24 cellular contexts compared by ENCODE assay signal in genomic region chr17:35705230-35705629, GRCh38. TPM values are rescaled to one million over a fixed set of nuclear protein-coding genes. Genes with fewer than 3 reads are reported as not detected.
DNase-seq lines count a peak whose midpoint lies in the region; ATAC-seq, FAIRE-seq and TF ChIP-seq lines count a peak whose summit lies in the region.
"Had no signal": no experiment of that assay in that cellular context is flagged by ENCODE, and none has a peak within 500 bp of the region (broad histone marks: within the 10 kb centered on the region; RNA-seq: fewer than 3 reads in every experiment).

No MANE protein-coding gene starts in this region.

- TF ChIP-seq CTCF in HepG2 (CRISPR knock-in tag; IDR thresholded peaks at IDR 0.05) (no peak), right lobe of liver (IDR thresholded peaks at IDR 0.05) (no peak), SK-N-SH (IDR thresholded peaks at IDR 0.05) (no peak), endothelial cell (IDR thresholded peaks at IDR 0.05; ENCODE audit: unreplicated experiment) (no peak)

- in situ Hi-C loops in HepG2 (cut with HindIII; ENCODE audit: extremely low pct_ligation_motif_present, low pct_unique_long_range_greater_than_20kb): loop anchor here (25.0 kb wide), 1 partner anchor 107 kb away; the partner anchor contains the start of gene TAF15

- H4K20me1 ChIP-seq in HepG2 (ENCODE audit: insufficient read depth, low read length) (0 out of 2 replicates have a peak, but pooled peaks cover 4% of the 10 kb centered on the region), SK-N-SH (ENCODE audit: insufficient read depth) (no peaks in the 10 kb centered on the region)

- no peak for TF ChIP-seq POLR2A in HepG2 (IDR thresholded peaks at IDR 0.05; ENCODE audit: insufficient read depth in 1 of 2, low read depth in 2 of 2, low read length in 2 of 2)
- no peak for TF ChIP-seq POLR2A in right lobe of liver (IDR thresholded peaks at IDR 0.05)

- H3K9ac ChIP-seq in HepG2 (ENCODE audit: insufficient read depth, low read depth, low read length) (no peak overlapping the region), SK-N-SH (no peak overlapping the region)

- no TSS peak for BruUV-seq in HepG2 (replicated peaks; lab: Mats Ljungman, UMichigan)

- peaks cover 9% of the 10 kb centered on the region for H3K4me1 Mint-ChIP-seq in endothelial cell (ENCODE audit: unreplicated experiment)

- no peaks in the 10 kb centered on the region for H3K27me3 ChIP-seq in HepG2 (ENCODE audit: control insufficient read depth in 1 of 2, insufficient read depth in 2 of 2, low read length in 2 of 2)
- H3K27me3 ChIP-seq in right lobe of liver: no peaks in the 10 kb centered on the region
- no peaks in the 10 kb centered on the region for H3K27me3 ChIP-seq in SK-N-SH (ENCODE audit: insufficient read depth)
- H3K27me3 ChIP-seq: BE2C had no signal

- TF ChIP-seq EP300 in HepG2 (IDR thresholded peaks at IDR 0.05; ENCODE audit: low read depth in 2 of 2, low read length in 2 of 2): no peak
- TF ChIP-seq EP300 in HepG2 (CRISPR knock-in tag; IDR thresholded peaks at IDR 0.05; ENCODE audit: borderline replicate concordance): no peak
- no peak for TF ChIP-seq EP300 in SK-N-SH (IDR thresholded peaks at IDR 0.05; ENCODE audit: borderline replicate concordance in 1 of 2, low read depth in 1 of 2, low read length in 1 of 2)

- no peak overlapping the region for H3K4me3 ChIP-seq in HepG2 (replicated peaks in 1 of 3; ENCODE audit: insufficient read depth in 1 of 3, low read depth in 2 of 3, low read length in 3 of 3)
- no peak overlapping the region for H3K4me3 ChIP-seq in right lobe of liver
- no peak overlapping the region for H3K4me3 ChIP-seq in SK-N-SH (ENCODE audit: low read depth in 2 of 2, low read length in 1 of 2)

- H3K36me3 Mint-ChIP-seq in endothelial cell (ENCODE audit: low read depth, unreplicated experiment): peaks cover 27% of the 10 kb centered on the region

- H3K9me3 ChIP-seq in HepG2 (ENCODE audit: low read length) (no peaks in the 10 kb centered on the region), right lobe of liver (no peaks in the 10 kb centered on the region), SK-N-SH (no peaks in the 10 kb centered on the region)
- H3K9me3 ChIP-seq: BE2C, Caco-2 had no signal

- peaks cover 6% of the 10 kb centered on the region for H3K27me3 Mint-ChIP-seq in endothelial cell (ENCODE audit: unreplicated experiment)
- H3K27me3 Mint-ChIP-seq: CD4-positive, alpha-beta T cell had no signal

- no peak overlapping the region for H2AFZ ChIP-seq in HepG2 (ENCODE audit: low read length)
- no peak overlapping the region for H2AFZ ChIP-seq in SK-N-SH (ENCODE audit: low read depth)

- H3K9me3 Mint-ChIP-seq in endothelial cell (ENCODE audit: unreplicated experiment): no peaks in the 10 kb centered on the region
- H3K9me3 Mint-ChIP-seq: CD4-positive, alpha-beta T cell; HFFc6 had no signal

- no peaks in the 10 kb centered on the region for H3K9me2 ChIP-seq in SK-N-SH

- H3K4me2 ChIP-seq in HepG2 (ENCODE audit: low read depth, low read length) (no peak overlapping the region), SK-N-SH (no peak overlapping the region)

- intact Hi-C loops in HepG2 (cut with micrococcal nuclease; ENCODE audit: unreplicated experiment) (no loop called here), right lobe of liver (cut with DNase I) (no loop called here)

- H3K27ac Mint-ChIP-seq in endothelial cell (ENCODE audit: unreplicated experiment): no peak overlapping the region
- H3K27ac Mint-ChIP-seq: HFFc6 had no signal

- H3K79me2 ChIP-seq in HepG2 (ENCODE audit: insufficient read depth, low read length) (no peaks in the 10 kb centered on the region), SK-N-SH (ENCODE audit: insufficient read depth) (peaks cover 14% of the 10 kb centered on the region; the same call in 1 of the 2 replicates)

- H3F3A ChIP-seq in SK-N-SH (replicated peaks; ENCODE audit: insufficient read depth): no peaks in the 10 kb centered on the region

- H3K27ac ChIP-seq in HepG2 (ENCODE audit: extremely low read length, insufficient read depth, low read length) (no peak overlapping the region), right lobe of liver (no peak overlapping the region), SK-N-SH (ENCODE audit: low read depth in 2 of 2, low read length in 1 of 2) (no peak overlapping the region)
- H3K27ac ChIP-seq: HL-60 had no signal

- DNase-seq in HepG2 (ENCODE audit: low spot score) (no peak), right lobe of liver (no peak), SK-N-SH (no peak), endothelial cell (ENCODE audit: low spot score) (no peak), kidney tubule cell (ENCODE audit: low spot score) (no peak), NCI-H2107 (lab: John Stamatoyannopoulos, UW) (no peak)
- DNase-seq: 8988T; BE2C; C1 segment of cervical spinal cord; Caco-2; CD4-positive, alpha-beta T cell; GDM1; GOT3; H7; HFFc6; IMR-90 had no signal

- TF ChIP-seq RAD21 in HepG2 (CRISPR knock-in tag; IDR thresholded peaks at IDR 0.05) (no peak), SK-N-SH (IDR thresholded peaks at IDR 0.05; ENCODE audit: low read length) (no peak)

- CTCF ChIA-PET in HepG2 (lab: Yijun Ruan, JAX; ENCODE audit: low intra/inter-chr PET ratio, low total read pairs) (no interaction called here), SK-N-SH (lab: Yijun Ruan, JAX) (interaction anchor here (1.4 to 2.6 kb wide), 4 partner anchors 43 to 93 kb away, joined by 3 to 13 read pairs (median 6); no protein-coding TSS in a partner anchor)

- 97% methylated on average over 1 of the region's 1 CpG for WGBS in HepG2 (ENCODE audit: low lambda C conversion rate)
- 100% methylated on average over 1 of the region's 1 CpG for WGBS in right lobe of liver (ENCODE audit: insufficient coverage, low coverage, low lambda C conversion rate, missing lambda C conversion rate)
- WGBS in SK-N-SH (ENCODE audit: low lambda C conversion rate): 78% methylated on average over 1 of the region's 1 CpG

- H3K4me3 Mint-ChIP-seq in endothelial cell (ENCODE audit: unreplicated experiment): peak overlapping the region; percentile 45
- H3K4me3 Mint-ChIP-seq: CD4-positive, alpha-beta T cell; HFFc6 had no signal

- POLR2A ChIA-PET in HepG2 (lab: Yijun Ruan, JAX): no interaction called here
- POLR2A ChIA-PET in SK-N-SH (lab: Yijun Ruan, JAX): interaction anchor here (0.9 kb wide), 1 partner anchor 22 kb away, joined by 3 read pairs; no protein-coding TSS in a partner anchor

- no peak for FAIRE-seq in HepG2 (lab: Jason Lieb, UNC)
- FAIRE-seq: D721Med, GM12892, GM18507 had no signal

- peaks cover 2 to 12% of the 10 kb centered on the region in 2 experiments for H3K36me3 ChIP-seq in HepG2 (replicated peaks in 1 of 2; ENCODE audit: control insufficient read depth in 1 of 2, insufficient read depth in 2 of 2, low read length in 2 of 2)
- no peaks in the 10 kb centered on the region for H3K36me3 ChIP-seq in right lobe of liver
- peaks cover 19 to 23% of the 10 kb centered on the region in 2 experiments for H3K36me3 ChIP-seq in SK-N-SH (replicated peaks in 1 of 2; ENCODE audit: control insufficient read depth in 1 of 2, insufficient read depth in 2 of 2, low read length in 1 of 2)

- ATAC-seq in HepG2 (no peak), right lobe of liver (no peak), GM21360 (IDR thresholded peaks at IDR 0.05; ENCODE audit: unreplicated experiment) (no peak)
- ATAC-seq: HCT116 had no signal

- peaks cover 16% of the 10 kb centered on the region for H3K4me1 ChIP-seq in HepG2 (ENCODE audit: insufficient read depth, low read length)
- peaks cover 0 to 17% (median 2%) of the 10 kb centered on the region in 4 donors for H3K4me1 ChIP-seq in right lobe of liver
- H3K4me1 ChIP-seq in SK-N-SH (ENCODE audit: control insufficient read depth in 1 of 2, insufficient read depth in 2 of 2, low read depth in 1 of 2, low read length in 1 of 2): no peaks in the 10 kb centered on the region
- H3K4me1 ChIP-seq: Caco-2 had no signal

RNA-seq across cellular contexts. Expression of gene RASL10B, which starts 26.2 kb away (rescaled TPM):
- total RNA-seq in HepG2 (2016; rRNA removed; fragmentation: Illumina TruSeq; extraction: Trizol): 11.0 TPM in 2 replicates
- total RNA-seq in HepG2 (2016; cell fraction: cytosol; rRNA removed; fragmentation: Illumina TruSeq; extraction: Trizol; ENCODE audit: low read depth): 6.7 and 7.7 TPM in 2 replicates
- total RNA-seq in HepG2 (2016; cell fraction: insoluble cytoplasmic fraction; rRNA removed; fragmentation: Illumina TruSeq; extraction: Trizol): 9.5 and 11.0 TPM in 2 replicates
- total RNA-seq in HepG2 (2016; cell fraction: membrane; rRNA removed; fragmentation: Illumina TruSeq; extraction: Trizol): 22.4 and 23.7 TPM in 2 replicates
- 5.6 and 6.2 TPM in 2 replicates for total RNA-seq in HepG2 (2016; cell fraction: nucleus; rRNA removed; fragmentation: Illumina TruSeq; extraction: Trizol)
- polyA plus RNA-seq in HepG2 (2011; rRNA removed): 7.5 and 8.8 TPM in 2 replicates
- 5.6 and 9.6 TPM in 2 replicates for polyA plus RNA-seq in HepG2 (2011; cell fraction: cytosol; rRNA removed)
- polyA plus RNA-seq in HepG2 (2011; cell fraction: nucleus; rRNA removed): 7.2 and 7.9 TPM in 2 replicates
- 7.8 and 8.4 TPM in 2 replicates for polyA plus RNA-seq in HepG2 (2012)
- 10.8 and 10.9 TPM in 2 replicates for polyA plus RNA-seq in HepG2 (2016; cell fraction: cytosol; fragmentation: Illumina TruSeq; extraction: Trizol; ENCODE audit: low read depth)
- polyA plus RNA-seq in HepG2 (2016; cell fraction: insoluble cytoplasmic fraction; fragmentation: Illumina TruSeq; extraction: Trizol; ENCODE audit: low read depth): 11.0 and 13.4 TPM in 2 replicates
- polyA plus RNA-seq in HepG2 (2016; cell fraction: membrane; fragmentation: Illumina TruSeq; extraction: Trizol; ENCODE audit: low read depth): 23.2 and 26.5 TPM in 2 replicates
- polyA plus RNA-seq in HepG2 (2016; cell fraction: nucleus; fragmentation: Illumina TruSeq; extraction: Trizol; ENCODE audit: insufficient read depth, low read depth): 9.0 and 10.2 TPM in 2 replicates
- polyA minus RNA-seq in HepG2 (2011; rRNA and poly(A)+ RNA removed; ENCODE audit: low replicate concordance): 31.4 TPM in 1 of 2 replicates, not detected in the other
- polyA minus RNA-seq in HepG2 (2011; cell fraction: cytosol; rRNA and poly(A)+ RNA removed): 7.5 and 10.6 TPM in 2 replicates
- polyA minus RNA-seq in HepG2 (2011; cell fraction: nucleus; rRNA and poly(A)+ RNA removed): 5.0 and 7.1 TPM in 2 replicates
- 1 to 10 TPM in 5 of 6 experiments, under 1 TPM in 1; 0.31 to 2.8 (median 2.3) TPM for total RNA-seq in right lobe of liver
- polyA plus RNA-seq in SK-N-SH (2012; rRNA removed): 4.2 and 4.3 TPM in 2 replicates
- 2.2 and 3.8 TPM in 2 replicates for polyA plus RNA-seq in SK-N-SH (2012; cell fraction: cytosol; rRNA removed)
- polyA plus RNA-seq in SK-N-SH (2012; cell fraction: nucleus; rRNA removed): 6.4 and 8.3 TPM in 2 replicates
- total RNA-seq in endothelial cell (ENCODE audit: unreplicated experiment): 1.7 TPM

RNA-seq across cellular contexts. Expression of gene GAS2L2, which starts 47.8 kb away (rescaled TPM):
- not detected in 2 replicates for total RNA-seq in HepG2 (2016; rRNA removed; fragmentation: Illumina TruSeq; extraction: Trizol)
- not detected in 2 replicates for total RNA-seq in HepG2 (2016; cell fraction: cytosol; rRNA removed; fragmentation: Illumina TruSeq; extraction: Trizol; ENCODE audit: low read depth)
- total RNA-seq in HepG2 (2016; cell fraction: insoluble cytoplasmic fraction; rRNA removed; fragmentation: Illumina TruSeq; extraction: Trizol): not detected in 2 replicates
- not detected in 2 replicates for total RNA-seq in HepG2 (2016; cell fraction: membrane; rRNA removed; fragmentation: Illumina TruSeq; extraction: Trizol)
- not detected in 2 replicates for total RNA-seq in HepG2 (2016; cell fraction: nucleus; rRNA removed; fragmentation: Illumina TruSeq; extraction: Trizol)
- polyA plus RNA-seq in HepG2 (2011; rRNA removed): not detected in 2 replicates
- not detected in 2 replicates for polyA plus RNA-seq in HepG2 (2011; cell fraction: cytosol; rRNA removed)
- not detected in 2 replicates for polyA plus RNA-seq in HepG2 (2011; cell fraction: nucleus; rRNA removed)
- polyA plus RNA-seq in HepG2 (2012): not detected in 2 replicates
- polyA plus RNA-seq in HepG2 (2016; cell fraction: cytosol; fragmentation: Illumina TruSeq; extraction: Trizol; ENCODE audit: low read depth): not detected in 2 replicates
- polyA plus RNA-seq in HepG2 (2016; cell fraction: insoluble cytoplasmic fraction; fragmentation: Illumina TruSeq; extraction: Trizol; ENCODE audit: low read depth): not detected in 2 replicates
- not detected in 2 replicates for polyA plus RNA-seq in HepG2 (2016; cell fraction: membrane; fragmentation: Illumina TruSeq; extraction: Trizol; ENCODE audit: low read depth)
- polyA plus RNA-seq in HepG2 (2016; cell fraction: nucleus; fragmentation: Illumina TruSeq; extraction: Trizol; ENCODE audit: insufficient read depth, low read depth): not detected in 2 replicates
- polyA minus RNA-seq in HepG2 (2011; rRNA and poly(A)+ RNA removed; ENCODE audit: low replicate concordance): 0.06 and 0.09 TPM in 2 replicates
- polyA minus RNA-seq in HepG2 (2011; cell fraction: cytosol; rRNA and poly(A)+ RNA removed): not detected in 2 replicates
- not detected in 2 replicates for polyA minus RNA-seq in HepG2 (2011; cell fraction: nucleus; rRNA and poly(A)+ RNA removed)
- total RNA-seq in right lobe of liver: not detected
- 0.02 TPM in 1 of 2 replicates, not detected in the other for polyA plus RNA-seq in SK-N-SH (2012; rRNA removed)
- polyA plus RNA-seq in SK-N-SH (2012; cell fraction: cytosol; rRNA removed): 0.01 TPM in 2 replicates
- 0.08 and 0.10 TPM in 2 replicates for polyA plus RNA-seq in SK-N-SH (2012; cell fraction: nucleus; rRNA removed)
- total RNA-seq in endothelial cell (ENCODE audit: unreplicated experiment): 0.10 TPM
- total RNA-seq: Caco-2, Daoy, HFFc6, IMR-90 had no signal

RNA-seq across cellular contexts. Expression of gene C17orf50, which starts 55.5 kb away (rescaled TPM):
- total RNA-seq in HepG2 (2016; rRNA removed; fragmentation: Illumina TruSeq; extraction: Trizol) (not detected in 2 replicates), right lobe of liver (not detected), endothelial cell (ENCODE audit: unreplicated experiment) (0.90 TPM)
- total RNA-seq in HepG2 (2016; cell fraction: cytosol; rRNA removed; fragmentation: Illumina TruSeq; extraction: Trizol; ENCODE audit: low read depth): not detected in 2 replicates
- total RNA-seq in HepG2 (2016; cell fraction: insoluble cytoplasmic fraction; rRNA removed; fragmentation: Illumina TruSeq; extraction: Trizol): not detected in 2 replicates
- not detected in 2 replicates for total RNA-seq in HepG2 (2016; cell fraction: membrane; rRNA removed; fragmentation: Illumina TruSeq; extraction: Trizol)
- not detected in 2 replicates for total RNA-seq in HepG2 (2016; cell fraction: nucleus; rRNA removed; fragmentation: Illumina TruSeq; extraction: Trizol)
- polyA plus RNA-seq in HepG2 (2011; rRNA removed) (not detected in 2 replicates), SK-N-SH (2012; rRNA removed) (0.05 TPM in 1 of 2 replicates, not detected in the other)
- not detected in 2 replicates for polyA plus RNA-seq in HepG2 (2011; cell fraction: cytosol; rRNA removed)
- not detected in 2 replicates for polyA plus RNA-seq in HepG2 (2011; cell fraction: nucleus; rRNA removed)
- polyA plus RNA-seq in HepG2 (2012): not detected in 2 replicates
- not detected in 2 replicates for polyA plus RNA-seq in HepG2 (2016; cell fraction: cytosol; fragmentation: Illumina TruSeq; extraction: Trizol; ENCODE audit: low read depth)
- not detected in 2 replicates for polyA plus RNA-seq in HepG2 (2016; cell fraction: insoluble cytoplasmic fraction; fragmentation: Illumina TruSeq; extraction: Trizol; ENCODE audit: low read depth)
- not detected in 2 replicates for polyA plus RNA-seq in HepG2 (2016; cell fraction: membrane; fragmentation: Illumina TruSeq; extraction: Trizol; ENCODE audit: low read depth)
- not detected in 2 replicates for polyA plus RNA-seq in HepG2 (2016; cell fraction: nucleus; fragmentation: Illumina TruSeq; extraction: Trizol; ENCODE audit: insufficient read depth, low read depth)
- polyA minus RNA-seq in HepG2 (2011; rRNA and poly(A)+ RNA removed; ENCODE audit: low replicate concordance): not detected in 2 replicates
- not detected in 2 replicates for polyA minus RNA-seq in HepG2 (2011; cell fraction: cytosol; rRNA and poly(A)+ RNA removed)
- not detected in 2 replicates for polyA minus RNA-seq in HepG2 (2011; cell fraction: nucleus; rRNA and poly(A)+ RNA removed)
- 0.03 and 0.04 TPM in 2 replicates for polyA plus RNA-seq in SK-N-SH (2012; cell fraction: cytosol; rRNA removed)
- not detected in 2 replicates for polyA plus RNA-seq in SK-N-SH (2012; cell fraction: nucleus; rRNA removed)
- total RNA-seq: Caco-2; CD4-positive, alpha-beta T cell; Daoy; H7; HFFc6; HT1080; IMR-90 had no signal
- polyA plus RNA-seq: IMR-90 had no signal
